Comparison of ENCODE assay signal across 10 cellular contexts in genomic region chr2:20577495-20578235, GRCh38.
DNase-seq lines count a peak whose midpoint lies in the region; ATAC-seq, FAIRE-seq and TF ChIP-seq lines count a peak whose summit lies in the region.
"Had no signal": no experiment of that assay in that cellular context is flagged by ENCODE, and none has a peak within 500 bp of the region (broad histone marks: within the 10 kb centered on the region; RNA-seq: fewer than 3 reads in every experiment).

No MANE protein-coding gene starts in this region.

- no peaks in the 10 kb centered on the region for H4K20me1 ChIP-seq in BLaER1

- intact Hi-C loops in breast epithelium (cut with DNase I; ENCODE audit: low total_unique reads) = no loop called here

- H3K79me1 ChIP-seq in mesenchymal stem cell (replicated peaks; ENCODE audit: low read length, poor library complexity, severe bottlenecking) = no peaks in the 10 kb centered on the region

- H3K36me3 ChIP-seq in BLaER1 = no peaks in the 10 kb centered on the region
- H3K36me3 ChIP-seq in breast epithelium = no peaks in the 10 kb centered on the region
- H3K36me3 ChIP-seq in mesenchymal stem cell (ENCODE audit: control insufficient read depth in 1 of 2, insufficient read depth in 2 of 2, low read depth in 1 of 2, low read length in 2 of 2) = no peaks in the 10 kb centered on the region

- peak overlapping the region; percentile 29 for H4K8ac ChIP-seq in mesenchymal stem cell (ENCODE audit: low read length)

- peak overlapping the region; percentile 76 for H2BK15ac ChIP-seq in mesenchymal stem cell (ENCODE audit: low read depth, poor library complexity, severe bottlenecking)

- H3K9ac ChIP-seq in BLaER1 (no peak overlapping the region), mesenchymal stem cell (ENCODE audit: low read length) (no peak overlapping the region)

- H3K27me3 ChIP-seq in BLaER1 (no peaks in the 10 kb centered on the region), breast epithelium (no peaks in the 10 kb centered on the region), mesenchymal stem cell (ENCODE audit: control insufficient read depth in 1 of 2, insufficient read depth in 1 of 2, low read length in 2 of 2) (peaks cover 0 to 4% of the 10 kb centered on the region in 2 experiments)

- 82% methylated on average over 12 of the region's 12 CpGs for WGBS in mesenchymal stem cell

- H3K4me2 ChIP-seq in BLaER1 = peak overlapping the region; percentile 93
- no peak overlapping the region for H3K4me2 ChIP-seq in mesenchymal stem cell (ENCODE audit: low read length, poor library complexity, severe bottlenecking)

- peak; percentile 77 for DNase-seq in HTR-8/SVneo (ENCODE audit: insufficient read length, low spot score)
- DNase-seq in breast epithelium (ENCODE audit: low spot score in 2 of 2) = peak; percentile 81 to 87
- peak; percentile 65 for DNase-seq in mesenchymal stem cell
- no peak for DNase-seq in putamen (ENCODE audit: low spot score)
- no peak for DNase-seq in amygdala (lab: John Stamatoyannopoulos, UW)
- DNase-seq in activated effector memory CD4-positive, alpha-beta T cell treated with anti-CD3 and anti-CD28 coated beads, Interleukin-2, amount 50 U/mL, for 16 hours = no peak
- DNase-seq: naive thymus-derived CD8-positive, alpha-beta T cell had no signal

- H3K27ac ChIP-seq in BLaER1 (peak overlapping the region; percentile 61), breast epithelium (peak overlapping the region; percentile 93 to 96), mesenchymal stem cell (ENCODE audit: low read length, poor library complexity, severe bottlenecking) (peak overlapping the region; percentile 94)

- peak overlapping the region in 1 of 2 experiments; percentile 10 for H3K14ac ChIP-seq in mesenchymal stem cell (ENCODE audit: low read length in 2 of 2)

- H3K9me3 ChIP-seq in BLaER1 (peaks cover 9% of the 10 kb centered on the region), breast epithelium (peaks cover 0 to 6% of the 10 kb centered on the region in 2 donors), mesenchymal stem cell (ENCODE audit: control insufficient read depth, low read length) (no peaks in the 10 kb centered on the region)

- ATAC-seq in HG02623 (IDR thresholded peaks at IDR 0.05; ENCODE audit: unreplicated experiment) = no peak
- ATAC-seq: naive thymus-derived CD8-positive, alpha-beta T cell had no signal

- peaks cover 95% of the 10 kb centered on the region for H3K4me1 ChIP-seq in BLaER1
- H3K4me1 ChIP-seq in breast epithelium = peaks cover 21 to 29% of the 10 kb centered on the region in 2 donors
- peaks cover 40% of the 10 kb centered on the region for H3K4me1 ChIP-seq in mesenchymal stem cell (ENCODE audit: control insufficient read depth, insufficient read depth, low read depth, low read length)

- peak; percentile 93 for FAIRE-seq in HTR-8/SVneo (lab: Jason Lieb, UNC)
- FAIRE-seq: G401.6 had no signal

- H3K4me3 ChIP-seq in BLaER1 = peak overlapping the region; percentile 30; the same call in 1 of the 2 replicates
- no peak overlapping the region for H3K4me3 ChIP-seq in breast epithelium
- H3K4me3 ChIP-seq in mesenchymal stem cell (ENCODE audit: insufficient read depth in 1 of 2, low read depth in 1 of 2, low read length in 2 of 2) = no peak overlapping the region

- peak overlapping the region; percentile 85 to 95 for H3K18ac ChIP-seq in mesenchymal stem cell (ENCODE audit: low read depth in 1 of 2, low read length in 2 of 2)

- H2BK12ac ChIP-seq in mesenchymal stem cell (ENCODE audit: low read length in 2 of 2) = peak overlapping the region; percentile 85 to 98

- H2BK120ac ChIP-seq in mesenchymal stem cell (ENCODE audit: low read depth, low read length) = no peak overlapping the region

- H2AFZ ChIP-seq in mesenchymal stem cell (ENCODE audit: low read depth, low read length) = no peak overlapping the region

- H3K23ac ChIP-seq in mesenchymal stem cell (ENCODE audit: low read length in 2 of 2) = no peak overlapping the region

- no peak for TF ChIP-seq CTCF in breast epithelium (IDR thresholded peaks at IDR 0.05)

- H2BK5ac ChIP-seq in mesenchymal stem cell (ENCODE audit: low read depth, low read length, poor library complexity, severe bottlenecking) = peak overlapping the region; percentile 60

- TF ChIP-seq POLR2A in breast epithelium (IDR thresholded peaks at IDR 0.05) = no peak

- peak overlapping the region; percentile 55 for H4K91ac ChIP-seq in mesenchymal stem cell (ENCODE audit: low read length)

- H2AK5ac ChIP-seq in mesenchymal stem cell (ENCODE audit: low read length, severe bottlenecking) = peak overlapping the region; percentile 99

- H3K4ac ChIP-seq in mesenchymal stem cell (ENCODE audit: low read depth in 1 of 2, low read length in 2 of 2) = peak overlapping the region in 1 of 2 experiments; percentile 82

Comparison
In these comparisons a context has a peak if more than half of its experiments do, and no peak if none do; other contexts are left out.
1. DNase-seq: peak in HTR-8/SVneo (single experiment), breast epithelium (2 of 2) and mesenchymal stem cell (single experiment); none in putamen (single experiment), amygdala (0 of 56) and activated effector memory CD4-positive, alpha-beta T cell treated with anti-CD3 and anti-CD28 coated beads, Interleukin-2, amount 50 U/mL, for 16 hours (single experiment).
2. Peak in every context shown above with its lines, with median percentiles within 50 percentile points of each other: H3K27ac ChIP-seq.